Comparison of ENCODE assay signal across 1 cellular context in the genomic region with DNA sequence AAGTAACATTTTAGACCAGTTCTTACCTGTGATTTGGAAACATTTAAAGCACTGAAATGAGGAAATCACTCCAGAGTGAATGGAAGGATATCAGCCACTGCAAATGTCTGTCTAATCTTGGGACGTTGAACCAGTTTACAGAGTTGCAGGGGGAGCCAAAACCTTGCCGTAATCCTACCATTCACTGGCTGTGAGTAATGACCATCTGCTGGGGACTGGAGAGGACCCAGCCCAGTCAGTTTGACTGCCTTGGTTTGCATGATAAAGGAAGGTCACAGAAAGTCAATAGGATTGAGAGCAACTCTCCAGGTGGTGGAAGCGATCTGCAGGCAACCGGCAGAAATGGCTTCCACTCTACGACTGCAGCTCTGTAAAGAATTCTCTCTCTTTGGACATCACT.
TF ChIP-seq lines count a peak whose summit lies in the region.

No MANE protein-coding gene starts in this region.

TF ChIP-seq in K562, 482 proteins besides CTCF, POLR2A, EP300 and RAD21 (continued from another document and continues in another):
- TF ChIP-seq, protein P1, sequence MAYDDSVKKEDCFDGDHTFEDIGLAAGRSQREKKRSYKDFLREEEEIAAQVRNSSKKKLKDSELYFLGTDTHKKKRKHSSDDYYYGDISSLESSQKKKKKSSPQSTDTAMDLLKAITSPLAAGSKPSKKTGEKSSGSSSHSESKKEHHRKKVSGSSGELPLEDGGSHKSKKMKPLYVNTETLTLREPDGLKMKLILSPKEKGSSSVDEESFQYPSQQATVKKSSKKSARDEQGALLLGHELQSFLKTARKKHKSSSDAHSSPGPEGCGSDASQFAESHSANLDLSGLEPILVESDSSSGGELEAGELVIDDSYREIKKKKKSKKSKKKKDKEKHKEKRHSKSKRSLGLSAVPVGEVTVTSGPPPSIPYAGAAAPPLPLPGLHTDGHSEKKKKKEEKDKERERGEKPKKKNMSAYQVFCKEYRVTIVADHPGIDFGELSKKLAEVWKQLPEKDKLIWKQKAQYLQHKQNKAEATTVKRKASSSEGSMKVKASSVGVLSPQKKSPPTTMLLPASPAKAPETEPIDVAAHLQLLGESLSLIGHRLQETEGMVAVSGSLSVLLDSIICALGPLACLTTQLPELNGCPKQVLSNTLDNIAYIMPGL (CRISPR knock-in tag; IDR thresholded peaks at IDR 0.05): no peak
- TF ChIP-seq ZNF695 (CRISPR knock-in tag; IDR thresholded peaks at IDR 0.05): no peak
- no peak for TF ChIP-seq ZNF224 (CRISPR knock-in tag; IDR thresholded peaks at IDR 0.05)
- no peak for TF ChIP-seq SNRNP70 (optimal IDR thresholded peaks at IDR 0.05; ENCODE audit: low read depth, low read length)
- peak; percentile 72; the same call in 1 of the 2 replicates for TF ChIP-seq LCOR (CRISPR knock-in tag; IDR thresholded peaks at IDR 0.05)
- no peak for TF ChIP-seq CREBBP (IDR thresholded peaks at IDR 0.05; ENCODE audit: low read depth, low read length)
- 0 out of 2 replicates have a peak, but pooled peaks have one; percentile 32 for TF ChIP-seq EP400 (IDR thresholded peaks at IDR 0.05)
- TF ChIP-seq, protein P2, sequence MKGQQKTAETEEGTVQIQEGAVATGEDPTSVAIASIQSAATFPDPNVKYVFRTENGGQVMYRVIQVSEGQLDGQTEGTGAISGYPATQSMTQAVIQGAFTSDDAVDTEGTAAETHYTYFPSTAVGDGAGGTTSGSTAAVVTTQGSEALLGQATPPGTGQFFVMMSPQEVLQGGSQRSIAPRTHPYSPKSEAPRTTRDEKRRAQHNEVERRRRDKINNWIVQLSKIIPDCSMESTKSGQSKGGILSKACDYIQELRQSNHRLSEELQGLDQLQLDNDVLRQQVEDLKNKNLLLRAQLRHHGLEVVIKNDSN (CRISPR knock-in tag; IDR thresholded peaks at IDR 0.05): no peak
- no peak for TF ChIP-seq SRSF7 (optimal IDR thresholded peaks at IDR 0.05; ENCODE audit: low read depth, low read length)
- no peak for TF ChIP-seq ZNF57 (CRISPR knock-in tag; IDR thresholded peaks at IDR 0.05)
- TF ChIP-seq TEAD2 (tag; IDR thresholded peaks at IDR 0.05): no peak
- 0 out of 2 replicates have a peak, but pooled peaks have one; percentile 31 for TF ChIP-seq ZNF316 (IDR thresholded peaks at IDR 0.05)
- TF ChIP-seq POLR2H (tag; IDR thresholded peaks at IDR 0.05; ENCODE audit: low read depth): no peak
- TF ChIP-seq GTF2F1 (IDR thresholded peaks at IDR 0.05; ENCODE audit: low read depth, low read length): no peak
- TF ChIP-seq, protein P3, sequence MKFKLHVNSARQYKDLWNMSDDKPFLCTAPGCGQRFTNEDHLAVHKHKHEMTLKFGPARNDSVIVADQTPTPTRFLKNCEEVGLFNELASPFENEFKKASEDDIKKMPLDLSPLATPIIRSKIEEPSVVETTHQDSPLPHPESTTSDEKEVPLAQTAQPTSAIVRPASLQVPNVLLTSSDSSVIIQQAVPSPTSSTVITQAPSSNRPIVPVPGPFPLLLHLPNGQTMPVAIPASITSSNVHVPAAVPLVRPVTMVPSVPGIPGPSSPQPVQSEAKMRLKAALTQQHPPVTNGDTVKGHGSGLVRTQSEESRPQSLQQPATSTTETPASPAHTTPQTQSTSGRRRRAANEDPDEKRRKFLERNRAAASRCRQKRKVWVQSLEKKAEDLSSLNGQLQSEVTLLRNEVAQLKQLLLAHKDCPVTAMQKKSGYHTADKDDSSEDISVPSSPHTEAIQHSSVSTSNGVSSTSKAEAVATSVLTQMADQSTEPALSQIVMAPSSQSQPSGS (CRISPR knock-in tag; IDR thresholded peaks at IDR 0.05): no peak
- TF ChIP-seq HNRNPL (IDR thresholded peaks at IDR 0.05; ENCODE audit: low read depth, low read length): no peak
- TF ChIP-seq ATF1 (CRISPR knock-in tag; IDR thresholded peaks at IDR 0.05): no peak
- TF ChIP-seq ATF1 (tag; IDR thresholded peaks at IDR 0.05): peak; percentile 64
- TF ChIP-seq, protein P4, sequence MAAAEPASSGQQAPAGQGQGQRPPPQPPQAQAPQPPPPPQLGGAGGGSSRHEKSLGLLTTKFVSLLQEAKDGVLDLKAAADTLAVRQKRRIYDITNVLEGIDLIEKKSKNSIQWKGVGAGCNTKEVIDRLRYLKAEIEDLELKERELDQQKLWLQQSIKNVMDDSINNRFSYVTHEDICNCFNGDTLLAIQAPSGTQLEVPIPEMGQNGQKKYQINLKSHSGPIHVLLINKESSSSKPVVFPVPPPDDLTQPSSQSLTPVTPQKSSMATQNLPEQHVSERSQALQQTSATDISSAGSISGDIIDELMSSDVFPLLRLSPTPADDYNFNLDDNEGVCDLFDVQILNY (CRISPR knock-in tag; IDR thresholded peaks at IDR 0.05): no peak
- TF ChIP-seq CBX5 (IDR thresholded peaks at IDR 0.05; ENCODE audit: borderline replicate concordance, low read depth): peak; percentile 67; the same call in 1 of the 2 replicates
- TF ChIP-seq NCOA2 (IDR thresholded peaks at IDR 0.05; ENCODE audit: partially characterized antibody in 2 of 2): no peak
- TF ChIP-seq, protein P5, sequence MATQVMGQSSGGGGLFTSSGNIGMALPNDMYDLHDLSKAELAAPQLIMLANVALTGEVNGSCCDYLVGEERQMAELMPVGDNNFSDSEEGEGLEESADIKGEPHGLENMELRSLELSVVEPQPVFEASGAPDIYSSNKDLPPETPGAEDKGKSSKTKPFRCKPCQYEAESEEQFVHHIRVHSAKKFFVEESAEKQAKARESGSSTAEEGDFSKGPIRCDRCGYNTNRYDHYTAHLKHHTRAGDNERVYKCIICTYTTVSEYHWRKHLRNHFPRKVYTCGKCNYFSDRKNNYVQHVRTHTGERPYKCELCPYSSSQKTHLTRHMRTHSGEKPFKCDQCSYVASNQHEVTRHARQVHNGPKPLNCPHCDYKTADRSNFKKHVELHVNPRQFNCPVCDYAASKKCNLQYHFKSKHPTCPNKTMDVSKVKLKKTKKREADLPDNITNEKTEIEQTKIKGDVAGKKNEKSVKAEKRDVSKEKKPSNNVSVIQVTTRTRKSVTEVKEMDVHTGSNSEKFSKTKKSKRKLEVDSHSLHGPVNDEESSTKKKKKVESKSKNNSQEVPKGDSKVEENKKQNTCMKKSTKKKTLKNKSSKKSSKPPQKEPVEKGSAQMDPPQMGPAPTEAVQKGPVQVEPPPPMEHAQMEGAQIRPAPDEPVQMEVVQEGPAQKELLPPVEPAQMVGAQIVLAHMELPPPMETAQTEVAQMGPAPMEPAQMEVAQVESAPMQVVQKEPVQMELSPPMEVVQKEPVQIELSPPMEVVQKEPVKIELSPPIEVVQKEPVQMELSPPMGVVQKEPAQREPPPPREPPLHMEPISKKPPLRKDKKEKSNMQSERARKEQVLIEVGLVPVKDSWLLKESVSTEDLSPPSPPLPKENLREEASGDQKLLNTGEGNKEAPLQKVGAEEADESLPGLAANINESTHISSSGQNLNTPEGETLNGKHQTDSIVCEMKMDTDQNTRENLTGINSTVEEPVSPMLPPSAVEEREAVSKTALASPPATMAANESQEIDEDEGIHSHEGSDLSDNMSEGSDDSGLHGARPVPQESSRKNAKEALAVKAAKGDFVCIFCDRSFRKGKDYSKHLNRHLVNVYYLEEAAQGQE (CRISPR knock-in tag; IDR thresholded peaks at IDR 0.05; ENCODE audit: low read depth): no peak
- no peak for TF ChIP-seq PTTG1 (tag; IDR thresholded peaks at IDR 0.05; ENCODE audit: low read depth)
- TF ChIP-seq ZNF263 (CRISPR knock-in tag; IDR thresholded peaks at IDR 0.05; ENCODE audit: borderline replicate concordance): no peak
- TF ChIP-seq JUNB (CRISPR knock-in tag; conservative IDR thresholded peaks at IDR 0.05): no peak
- no peak for TF ChIP-seq SRSF1 (IDR thresholded peaks at IDR 0.05; ENCODE audit: low read depth, low read length)
- TF ChIP-seq POLR2AphosphoS5 (IDR thresholded peaks at IDR 0.05; ENCODE audit: control insufficient read depth, insufficient read depth, low read depth, low read length): peak; percentile 97
- TF ChIP-seq KDM2B (CRISPR knock-in tag; IDR thresholded peaks at IDR 0.05): no peak
- no peak for TF ChIP-seq SAP30 (IDR thresholded peaks at IDR 0.05; ENCODE audit: borderline replicate concordance, insufficient read depth, low read depth, low read length, poor library complexity, severe bottlenecking)
- peak; percentile 79 for TF ChIP-seq CREM (IDR thresholded peaks at IDR 0.05; ENCODE audit: low read depth)
- TF ChIP-seq TRIM28 (IDR thresholded peaks at IDR 0.05): peak; percentile 85
- TF ChIP-seq, protein P6, sequence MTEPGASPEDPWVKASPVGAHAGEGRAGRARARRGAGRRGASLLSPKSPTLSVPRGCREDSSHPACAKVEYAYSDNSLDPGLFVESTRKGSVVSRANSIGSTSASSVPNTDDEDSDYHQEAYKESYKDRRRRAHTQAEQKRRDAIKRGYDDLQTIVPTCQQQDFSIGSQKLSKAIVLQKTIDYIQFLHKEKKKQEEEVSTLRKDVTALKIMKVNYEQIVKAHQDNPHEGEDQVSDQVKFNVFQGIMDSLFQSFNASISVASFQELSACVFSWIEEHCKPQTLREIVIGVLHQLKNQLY (CRISPR knock-in tag; conservative IDR thresholded peaks at IDR 0.05): no peak
- TF ChIP-seq E2F3 (CRISPR knock-in tag; IDR thresholded peaks at IDR 0.05): no peak
- no peak for TF ChIP-seq ZNF184 (CRISPR knock-in tag; IDR thresholded peaks at IDR 0.05)
- TF ChIP-seq, protein P7, sequence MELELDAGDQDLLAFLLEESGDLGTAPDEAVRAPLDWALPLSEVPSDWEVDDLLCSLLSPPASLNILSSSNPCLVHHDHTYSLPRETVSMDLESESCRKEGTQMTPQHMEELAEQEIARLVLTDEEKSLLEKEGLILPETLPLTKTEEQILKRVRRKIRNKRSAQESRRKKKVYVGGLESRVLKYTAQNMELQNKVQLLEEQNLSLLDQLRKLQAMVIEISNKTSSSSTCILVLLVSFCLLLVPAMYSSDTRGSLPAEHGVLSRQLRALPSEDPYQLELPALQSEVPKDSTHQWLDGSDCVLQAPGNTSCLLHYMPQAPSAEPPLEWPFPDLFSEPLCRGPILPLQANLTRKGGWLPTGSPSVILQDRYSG (tag; conservative IDR thresholded peaks at IDR 0.05; ENCODE audit: low read depth): 0 out of 2 replicates have a peak, but pooled peaks have one; percentile 43
- TF ChIP-seq SNIP1 (IDR thresholded peaks at IDR 0.05; ENCODE audit: low read depth): no peak
- no peak for TF ChIP-seq SRSF9 (IDR thresholded peaks at IDR 0.05; ENCODE audit: borderline replicate concordance, low read depth, low read length)
- TF ChIP-seq FOXA1 (IDR thresholded peaks at IDR 0.05; ENCODE audit: borderline replicate concordance): peak; percentile 46; the same call in 1 of the 2 replicates
- TF ChIP-seq IFI16 (CRISPR knock-in tag; IDR thresholded peaks at IDR 0.05): no peak
- TF ChIP-seq FOXM1 (IDR thresholded peaks at IDR 0.05; ENCODE audit: low read depth): peak; percentile 92
- TF ChIP-seq FOXM1 (CRISPR knock-in tag; IDR thresholded peaks at IDR 0.05; ENCODE audit: low read depth): no peak
- peak; percentile 92 for TF ChIP-seq EHMT2 (IDR thresholded peaks at IDR 0.05)
- TF ChIP-seq RBM22 (IDR thresholded peaks at IDR 0.05; ENCODE audit: low read depth, low read length, poor library complexity, severe bottlenecking): no peak
- TF ChIP-seq, protein P8, sequence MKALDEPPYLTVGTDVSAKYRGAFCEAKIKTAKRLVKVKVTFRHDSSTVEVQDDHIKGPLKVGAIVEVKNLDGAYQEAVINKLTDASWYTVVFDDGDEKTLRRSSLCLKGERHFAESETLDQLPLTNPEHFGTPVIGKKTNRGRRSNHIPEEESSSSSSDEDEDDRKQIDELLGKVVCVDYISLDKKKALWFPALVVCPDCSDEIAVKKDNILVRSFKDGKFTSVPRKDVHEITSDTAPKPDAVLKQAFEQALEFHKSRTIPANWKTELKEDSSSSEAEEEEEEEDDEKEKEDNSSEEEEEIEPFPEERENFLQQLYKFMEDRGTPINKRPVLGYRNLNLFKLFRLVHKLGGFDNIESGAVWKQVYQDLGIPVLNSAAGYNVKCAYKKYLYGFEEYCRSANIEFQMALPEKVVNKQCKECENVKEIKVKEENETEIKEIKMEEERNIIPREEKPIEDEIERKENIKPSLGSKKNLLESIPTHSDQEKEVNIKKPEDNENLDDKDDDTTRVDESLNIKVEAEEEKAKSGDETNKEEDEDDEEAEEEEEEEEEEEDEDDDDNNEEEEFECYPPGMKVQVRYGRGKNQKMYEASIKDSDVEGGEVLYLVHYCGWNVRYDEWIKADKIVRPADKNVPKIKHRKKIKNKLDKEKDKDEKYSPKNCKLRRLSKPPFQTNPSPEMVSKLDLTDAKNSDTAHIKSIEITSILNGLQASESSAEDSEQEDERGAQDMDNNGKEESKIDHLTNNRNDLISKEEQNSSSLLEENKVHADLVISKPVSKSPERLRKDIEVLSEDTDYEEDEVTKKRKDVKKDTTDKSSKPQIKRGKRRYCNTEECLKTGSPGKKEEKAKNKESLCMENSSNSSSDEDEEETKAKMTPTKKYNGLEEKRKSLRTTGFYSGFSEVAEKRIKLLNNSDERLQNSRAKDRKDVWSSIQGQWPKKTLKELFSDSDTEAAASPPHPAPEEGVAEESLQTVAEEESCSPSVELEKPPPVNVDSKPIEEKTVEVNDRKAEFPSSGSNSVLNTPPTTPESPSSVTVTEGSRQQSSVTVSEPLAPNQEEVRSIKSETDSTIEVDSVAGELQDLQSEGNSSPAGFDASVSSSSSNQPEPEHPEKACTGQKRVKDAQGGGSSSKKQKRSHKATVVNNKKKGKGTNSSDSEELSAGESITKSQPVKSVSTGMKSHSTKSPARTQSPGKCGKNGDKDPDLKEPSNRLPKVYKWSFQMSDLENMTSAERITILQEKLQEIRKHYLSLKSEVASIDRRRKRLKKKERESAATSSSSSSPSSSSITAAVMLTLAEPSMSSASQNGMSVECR (CRISPR knock-in tag; IDR thresholded peaks at IDR 0.05): no peak
- TF ChIP-seq, protein P9, sequence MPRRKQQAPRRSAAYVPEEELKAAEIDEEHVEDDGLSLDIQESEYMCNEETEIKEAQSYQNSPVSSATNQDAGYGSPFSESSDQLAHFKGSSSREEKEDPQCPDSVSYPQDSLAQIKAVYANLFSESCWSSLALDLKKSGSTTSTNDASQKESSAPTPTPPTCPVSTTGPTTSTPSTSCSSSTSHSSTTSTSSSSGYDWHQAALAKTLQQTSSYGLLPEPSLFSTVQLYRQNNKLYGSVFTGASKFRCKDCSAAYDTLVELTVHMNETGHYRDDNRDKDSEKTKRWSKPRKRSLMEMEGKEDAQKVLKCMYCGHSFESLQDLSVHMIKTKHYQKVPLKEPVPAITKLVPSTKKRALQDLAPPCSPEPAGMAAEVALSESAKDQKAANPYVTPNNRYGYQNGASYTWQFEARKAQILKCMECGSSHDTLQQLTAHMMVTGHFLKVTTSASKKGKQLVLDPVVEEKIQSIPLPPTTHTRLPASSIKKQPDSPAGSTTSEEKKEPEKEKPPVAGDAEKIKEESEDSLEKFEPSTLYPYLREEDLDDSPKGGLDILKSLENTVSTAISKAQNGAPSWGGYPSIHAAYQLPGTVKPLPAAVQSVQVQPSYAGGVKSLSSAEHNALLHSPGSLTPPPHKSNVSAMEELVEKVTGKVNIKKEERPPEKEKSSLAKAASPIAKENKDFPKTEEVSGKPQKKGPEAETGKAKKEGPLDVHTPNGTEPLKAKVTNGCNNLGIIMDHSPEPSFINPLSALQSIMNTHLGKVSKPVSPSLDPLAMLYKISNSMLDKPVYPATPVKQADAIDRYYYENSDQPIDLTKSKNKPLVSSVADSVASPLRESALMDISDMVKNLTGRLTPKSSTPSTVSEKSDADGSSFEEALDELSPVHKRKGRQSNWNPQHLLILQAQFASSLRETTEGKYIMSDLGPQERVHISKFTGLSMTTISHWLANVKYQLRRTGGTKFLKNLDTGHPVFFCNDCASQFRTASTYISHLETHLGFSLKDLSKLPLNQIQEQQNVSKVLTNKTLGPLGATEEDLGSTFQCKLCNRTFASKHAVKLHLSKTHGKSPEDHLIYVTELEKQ (CRISPR knock-in tag; IDR thresholded peaks at IDR 0.05): no peak
- TF ChIP-seq HNRNPUL1 (IDR thresholded peaks at IDR 0.05; ENCODE audit: low read length): no peak
- TF ChIP-seq TGIF2 (CRISPR knock-in tag; IDR thresholded peaks at IDR 0.05): no peak
- no peak for TF ChIP-seq ZNF586 (CRISPR knock-in tag; conservative IDR thresholded peaks at IDR 0.05)
- no peak for TF ChIP-seq MIER1 (IDR thresholded peaks at IDR 0.05; ENCODE audit: low read depth)
- no peak for TF ChIP-seq XRCC3 (IDR thresholded peaks at IDR 0.05)
- no peak for TF ChIP-seq ZNF699 (CRISPR knock-in tag; IDR thresholded peaks at IDR 0.05; ENCODE audit: insufficient replicate concordance)
